In genomic region chr11:12420706-12421105, GRCh38 we compare ENCODE assay signal across 32 cellular contexts. TPM values are rescaled to one million over a fixed set of nuclear protein-coding genes. Genes with fewer than 3 reads are reported as not detected.
"Had no signal": no experiment of that assay in that cellular context is flagged by ENCODE, and none has a peak within 500 bp of the region (broad histone marks: within the 10 kb centered on the region; RNA-seq: fewer than 3 reads in every experiment).

No MANE protein-coding gene starts in this region.

- H3K36me3 Mint-ChIP-seq: activated naive CD4-positive, alpha-beta T cell treated with anti-CD3 and anti-CD28 coated beads, Interleukin-2, amount 50 U/mL, for 24 hours; natural killer cell; stimulated activated naive B cell treated with anti-CD40 and anti-IgM and Interleukin-4, amounts not matched to agents 10 μg/mL and 1 μg/mL and 100 μg/mL, for 72 hours; WTC11 had no signal

- H3K4me1 Mint-ChIP-seq: activated CD4-positive, alpha-beta memory T cell treated with anti-CD3 and anti-CD28 coated beads, Interleukin-2, amount 10 ng/mL, durations not matched to agents 7 days and 5 days; activated CD4-positive, alpha-beta T cell treated with anti-CD3 and anti-CD28 coated beads, Interleukin-2, amount 10 ng/mL, durations not matched to agents 7 days and 5 days; activated naive CD4-positive, alpha-beta T cell treated with anti-CD3 and anti-CD28 coated beads, Interleukin-2, amount 50 U/mL, for 24 hours; activated naive CD8-positive, alpha-beta T cell treated with anti-CD3 and anti-CD28 coated beads, Interleukin-2, amount 50 U/mL, for 24 hours; natural killer cell; neural progenitor cell; stimulated activated naive B cell treated with anti-CD40 and anti-IgM and Interleukin-4, amounts not matched to agents 10 μg/mL and 1 μg/mL and 100 μg/mL, for 72 hours had no signal

- H3K27ac Mint-ChIP-seq: activated CD4-positive, alpha-beta memory T cell treated with anti-CD3 and anti-CD28 coated beads, Interleukin-2, amount 10 ng/mL, durations not matched to agents 7 days and 5 days; activated CD4-positive, alpha-beta T cell treated with anti-CD3 and anti-CD28 coated beads, Interleukin-2, amount 10 ng/mL, durations not matched to agents 7 days and 5 days; activated naive CD4-positive, alpha-beta T cell treated with anti-CD3 and anti-CD28 coated beads, Interleukin-2, amount 50 U/mL, for 24 hours; activated naive CD8-positive, alpha-beta T cell treated with anti-CD3 and anti-CD28 coated beads, Interleukin-2, amount 50 U/mL, for 24 hours; activated T-helper 2 cell treated with anti-CD3 and anti-CD28 coated beads, Interferon-gamma antibody, Interleukin-2, Interleukin-4, amounts not matched to agents 10 μg/mL and 5 μg/mL and 100 μg/mL, durations not matched to agents 14 hours and 24 hours and 36 hours; natural killer cell; neural progenitor cell; progenitor cell of endocrine pancreas; stimulated activated naive B cell treated with anti-CD40 and anti-IgM and Interleukin-4, amounts not matched to agents 10 μg/mL and 1 μg/mL and 100 μg/mL, for 72 hours; T-helper 1 cell treated with Interleukin-12 subunit alpha and Interleukin-12 subunit beta and Interleukin-4 antibody, amounts not matched to agents 30 μg/mL and 1 μg/mL, for 36 hours; WTC11 had no signal

- H3K4me1 ChIP-seq: neural progenitor cell had no signal

- H3K9me3 ChIP-seq: body of pancreas, stomach, suprapubic skin, tibial artery had no signal

- ATAC-seq: activated naive CD8-positive, alpha-beta T cell treated with anti-CD3 and anti-CD28 coated beads, Interleukin-2, amount 50 U/mL, for 24 hours; activated T-cell treated with anti-CD3 and anti-CD28 coated beads, Interleukin-2, amount 50 U/mL, for 4 hours; body of pancreas; left cardiac atrium; left ventricle myocardium superior; natural killer cell; stimulated activated naive B cell treated with anti-CD40 and anti-IgM and Interleukin-4, amounts not matched to agents 10 μg/mL and 1 μg/mL and 100 μg/mL, for 72 hours; WTC11 had no signal

- H3K36me3 ChIP-seq: neural progenitor cell, stomach, suprapubic skin, tibial artery had no signal

- H3K9me3 Mint-ChIP-seq: activated CD4-positive, alpha-beta memory T cell treated with anti-CD3 and anti-CD28 coated beads, Interleukin-2, amount 10 ng/mL, durations not matched to agents 7 days and 5 days; activated CD4-positive, alpha-beta T cell treated with anti-CD3 and anti-CD28 coated beads, Interleukin-2, amount 10 ng/mL, durations not matched to agents 7 days and 5 days; activated naive CD4-positive, alpha-beta T cell treated with anti-CD3 and anti-CD28 coated beads, Interleukin-2, amount 50 U/mL, for 24 hours; activated naive CD8-positive, alpha-beta T cell treated with anti-CD3 and anti-CD28 coated beads, Interleukin-2, amount 50 U/mL, for 24 hours; activated T-cell treated with anti-CD3 and anti-CD28 coated beads, Interleukin-2, amount 50 U/mL, for 4 hours; activated T-helper 2 cell treated with anti-CD3 and anti-CD28 coated beads, Interferon-gamma antibody, Interleukin-2, Interleukin-4, amounts not matched to agents 10 μg/mL and 5 μg/mL and 100 μg/mL, durations not matched to agents 14 hours and 24 hours and 36 hours; natural killer cell; neural progenitor cell; stimulated activated naive B cell treated with anti-CD40 and anti-IgM and Interleukin-4, amounts not matched to agents 10 μg/mL and 1 μg/mL and 100 μg/mL, for 72 hours; T-helper 1 cell treated with Interleukin-12 subunit alpha and Interleukin-12 subunit beta and Interleukin-4 antibody, amounts not matched to agents 30 μg/mL and 1 μg/mL, for 36 hours; WTC11 had no signal

- H3K27ac ChIP-seq: body of pancreas, coronary artery, dorsolateral prefrontal cortex, neural progenitor cell, suprapubic skin, tibial artery had no signal

- H3K4me3 Mint-ChIP-seq: activated CD4-positive, alpha-beta memory T cell treated with anti-CD3 and anti-CD28 coated beads, Interleukin-2, amount 10 ng/mL, durations not matched to agents 7 days and 5 days; activated CD4-positive, alpha-beta T cell treated with anti-CD3 and anti-CD28 coated beads, Interleukin-2, amount 10 ng/mL, durations not matched to agents 7 days and 5 days; activated naive CD4-positive, alpha-beta T cell treated with anti-CD3 and anti-CD28 coated beads, Interleukin-2, amount 50 U/mL, for 24 hours; activated naive CD8-positive, alpha-beta T cell treated with anti-CD3 and anti-CD28 coated beads, Interleukin-2, amount 50 U/mL, for 24 hours; activated T-cell treated with anti-CD3 and anti-CD28 coated beads, Interleukin-2, amount 50 U/mL, for 4 hours; natural killer cell; neural progenitor cell; stimulated activated naive B cell treated with anti-CD40 and anti-IgM and Interleukin-4, amounts not matched to agents 10 μg/mL and 1 μg/mL and 100 μg/mL, for 72 hours; T-helper 1 cell treated with Interleukin-12 subunit alpha and Interleukin-12 subunit beta and Interleukin-4 antibody, amounts not matched to agents 30 μg/mL and 1 μg/mL, for 36 hours; WTC11 had no signal

- H3K4me3 ChIP-seq: body of pancreas, coronary artery, dorsolateral prefrontal cortex, neural progenitor cell, stomach, suprapubic skin, tibial artery had no signal

- DNase-seq: activated CD4-positive, alpha-beta memory T cell treated with anti-CD3 and anti-CD28 coated beads, Interleukin-2, amount 10 ng/mL, durations not matched to agents 7 days and 5 days; activated CD4-positive, alpha-beta T cell treated with anti-CD3 and anti-CD28 coated beads for 1 hour; activated CD4-positive, alpha-beta T cell treated with anti-CD3 and anti-CD28 coated beads, Interleukin-2, amount 10 ng/mL, durations not matched to agents 7 days and 5 days; activated naive CD8-positive, alpha-beta T cell treated with anti-CD3 and anti-CD28 coated beads, Interleukin-2, amount 50 U/mL, for 24 hours; activated T-cell treated with anti-CD3 and anti-CD28 coated beads, Interleukin-2, amount 50 U/mL, for 4 hours; anterior cingulate cortex; body of pancreas; cerebellar nuclear complex; dorsolateral prefrontal cortex; effector memory CD4-positive, alpha-beta T cell; erythroblast; head of caudate nucleus; hippocampal formation; left cardiac atrium; left ventricle myocardium superior; natural killer cell; occipital lobe; stimulated activated CD4-positive, alpha-beta T cell treated with anti-CD3 and anti-CD28 coated beads, Interleukin-15, amount 100 ng/mL, for 24 hours; stimulated activated CD4-positive, alpha-beta T cell treated with anti-CD3 and anti-CD28 coated beads, Interleukin-2, amount 100 ng/mL, for 24 hours; stimulated activated naive B cell treated with anti-CD40 and anti-IgM and Interleukin-4, amounts not matched to agents 10 μg/mL and 1 μg/mL and 100 μg/mL, for 72 hours; stomach; SW 1271; T-helper 9 cell; tibial artery had no signal

- H3K27me3 Mint-ChIP-seq: activated naive CD4-positive, alpha-beta T cell treated with anti-CD3 and anti-CD28 coated beads, Interleukin-2, amount 50 U/mL, for 24 hours; progenitor cell of endocrine pancreas had no signal

- H3K27me3 ChIP-seq: body of pancreas, dorsolateral prefrontal cortex, neural progenitor cell, stomach, suprapubic skin, tibial artery had no signal

RNA-seq across cellular contexts. Expression of gene PARVA, which starts 43.3 kb away (rescaled TPM):
- total RNA-seq: activated T-helper 2 cell treated with anti-CD3 and anti-CD28 coated beads, Interferon-gamma antibody, Interleukin-2, Interleukin-4, amounts not matched to agents 10 μg/mL and 5 μg/mL and 100 μg/mL, durations not matched to agents 14 hours and 24 hours and 36 hours had no signal
